ENCODE assay signal across 24 cellular contexts in genomic region chr9:18324928-18325327, GRCh38.
"Had no signal": no experiment of that assay in that cellular context is flagged by ENCODE, and none has a peak within 500 bp of the region (broad histone marks: within the 10 kb centered on the region; RNA-seq: fewer than 3 reads in every experiment).

No MANE protein-coding gene starts in this region.

- H3K4me3 ChIP-seq: dorsolateral prefrontal cortex, esophagus squamous epithelium, gastrocnemius medialis, lung, right lobe of liver, suprapubic skin, transverse colon, vagina had no signal

- DNase-seq: dorsolateral prefrontal cortex; effector CD8-positive, alpha-beta T cell; endodermal cell; erythroblast; esophagus squamous epithelium; gastrocnemius medialis; head of caudate nucleus; natural killer cell; occipital lobe; small intestine; stimulated activated CD4-positive, alpha-beta T cell treated with anti-CD3 and anti-CD28 coated beads, Interleukin-12 subunit alpha, Interleukin-12 subunit beta, amount 100 ng/mL, for 4 hours; stimulated activated CD4-positive, alpha-beta T cell treated with anti-CD3 and anti-CD28 coated beads, Interleukin-1b, Interleukin-23, amount 100 ng/mL, for 48 hours; stimulated activated CD4-positive, alpha-beta T cell treated with anti-CD3 and anti-CD28 coated beads, Interleukin-4, amount 100 ng/mL, for 1 hour; stimulated activated CD8-positive, alpha-beta memory T cell treated with anti-CD3 and anti-CD28 coated beads, Interleukin-4, amount 100 ng/mL, for 48 hours; stimulated activated naive CD4-positive, alpha-beta T cell; stimulated activated naive CD8-positive, alpha-beta T cell treated with anti-CD3 and anti-CD28 coated beads, Interleukin-15, amount 100 ng/mL, for 72 hours; transverse colon had no signal

- H3K36me3 ChIP-seq: esophagus squamous epithelium, gastrocnemius medialis, right lobe of liver, suprapubic skin, transverse colon, vagina had no signal

- FAIRE-seq: colon, keratinocyte, small intestine had no signal

- H3K9me3 ChIP-seq: gastrocnemius medialis, right lobe of liver, suprapubic skin, transverse colon, vagina had no signal

- H3K4me1 ChIP-seq: esophagus squamous epithelium, gastrocnemius medialis, right lobe of liver, suprapubic skin, transverse colon, vagina had no signal

- H3K27ac ChIP-seq: dorsolateral prefrontal cortex, esophagus squamous epithelium, gastrocnemius medialis, parathyroid adenoma, right lobe of liver, suprapubic skin, transverse colon, vagina had no signal

- ATAC-seq: gastrocnemius medialis; natural killer cell; stimulated activated naive CD8-positive, alpha-beta T cell treated with anti-CD3 and anti-CD28 coated beads, Interleukin-15, amount 100 ng/mL, for 72 hours had no signal

- H3K27me3 ChIP-seq: dorsolateral prefrontal cortex, esophagus squamous epithelium, gastrocnemius medialis, right lobe of liver, suprapubic skin, transverse colon, vagina had no signal
